In genomic region chr1:93961443-93961842, GRCh38 we compare ENCODE assay signal across 21 cellular contexts. TPM values are rescaled to one million over a fixed set of nuclear protein-coding genes. Genes with fewer than 3 reads are reported as not detected.
DNase-seq lines count a peak whose midpoint lies in the region; ATAC-seq and TF ChIP-seq lines count a peak whose summit lies in the region.
"Had no signal": no experiment of that assay in that cellular context is flagged by ENCODE, and none has a peak within 500 bp of the region (broad histone marks: within the 10 kb centered on the region; RNA-seq: fewer than 3 reads in every experiment).

No MANE protein-coding gene starts in this region.

- H3K27me3 Mint-ChIP-seq in GM23338 (ENCODE audit: insufficient read depth, low read depth, poor library complexity): peaks cover 1% of the 10 kb centered on the region
- peaks cover 12% of the 10 kb centered on the region for H3K27me3 Mint-ChIP-seq in brain
- H3K27me3 Mint-ChIP-seq in type B pancreatic cell: no peaks in the 10 kb centered on the region

- H3K4me3 Mint-ChIP-seq in GM23338 (no peak overlapping the region), brain (no peak overlapping the region), type B pancreatic cell (no peak overlapping the region)
- H3K4me3 Mint-ChIP-seq: B cell, CD14-positive monocyte had no signal

- no peaks in the 10 kb centered on the region for H3K4me1 Mint-ChIP-seq in GM23338
- H3K4me1 Mint-ChIP-seq in brain: peaks cover 5% of the 10 kb centered on the region
- peaks cover 4% of the 10 kb centered on the region for H3K4me1 Mint-ChIP-seq in type B pancreatic cell (ENCODE audit: unreplicated experiment)
- H3K4me1 Mint-ChIP-seq: B cell had no signal

- H3K4me3 ChIP-seq in GM23338 (no peak overlapping the region), hepatocyte (no peak overlapping the region)
- H3K4me3 ChIP-seq: A549, HAP-1, Peyer's patch, SJCRH30 had no signal

- H2AFZ ChIP-seq in GM23338 (0 out of 2 replicates have a peak overlapping the region, but pooled peaks have one; percentile 1), hepatocyte (no peak overlapping the region)

- H3K79me2 ChIP-seq in GM23338 (replicated peaks; ENCODE audit: insufficient read depth): no peaks in the 10 kb centered on the region
- H3K79me2 ChIP-seq in hepatocyte: no peaks in the 10 kb centered on the region

- H3K27ac Mint-ChIP-seq in GM23338: no peak overlapping the region
- peak overlapping the region in 3 of 5 experiments; percentile 16 to 90 (median 19) for H3K27ac Mint-ChIP-seq in brain
- peak overlapping the region; percentile 88 for H3K27ac Mint-ChIP-seq in type B pancreatic cell
- H3K27ac Mint-ChIP-seq: B cell, CD14-positive monocyte had no signal

- 94% methylated on average over 2 of the region's 2 CpGs for WGBS in hepatocyte (ENCODE audit: low lambda C conversion rate, missing lambda C conversion rate)

- H3K27ac ChIP-seq in GM23338 (ENCODE audit: low read depth): no peak overlapping the region
- H3K27ac ChIP-seq in hepatocyte: peak overlapping the region; percentile 74
- H3K27ac ChIP-seq: Peyer's patch, SJCRH30 had no signal

- H3K9me3 Mint-ChIP-seq in GM23338: no peaks in the 10 kb centered on the region; the same call in 2 of the 3 replicates
- H3K9me3 Mint-ChIP-seq in brain: peaks cover 4 to 14% (median 12%) of the 10 kb centered on the region in 5 experiments
- peaks cover 9% of the 10 kb centered on the region for H3K9me3 Mint-ChIP-seq in type B pancreatic cell

- ATAC-seq in GM23338 (no peak), GM19035 (IDR thresholded peaks at IDR 0.05; ENCODE audit: unreplicated experiment) (no peak), GM21528 (IDR thresholded peaks at IDR 0.05; ENCODE audit: low FRiP score, unreplicated experiment) (no peak)
- ATAC-seq: A549 had no signal

- H3K9me3 ChIP-seq in hepatocyte (ENCODE audit: low read depth): no peaks in the 10 kb centered on the region
- H3K9me3 ChIP-seq: HAP-1, SJCRH30 had no signal

- H3K9me2 ChIP-seq in GM23338 (ENCODE audit: insufficient read depth): 0 out of 2 replicates have a peak, but pooled peaks cover 8% of the 10 kb centered on the region
- H3K9me2 ChIP-seq in hepatocyte (replicated peaks; ENCODE audit: insufficient read depth): no peaks in the 10 kb centered on the region

- TF ChIP-seq CTCF in GM23338 (conservative IDR thresholded peaks at IDR 0.05; ENCODE audit: low read depth in 2 of 2): no peak
- no peak for TF ChIP-seq CTCF in brain (conservative IDR thresholded peaks at IDR 0.05)
- TF ChIP-seq CTCF in hepatocyte (IDR thresholded peaks at IDR 0.05; ENCODE audit: poor library complexity): no peak
- no peak for TF ChIP-seq CTCF in type B pancreatic cell (conservative IDR thresholded peaks at IDR 0.05)

- no peak overlapping the region for H3K4me2 ChIP-seq in GM23338
- H3K4me2 ChIP-seq in hepatocyte: no peak overlapping the region
- H3K4me2 ChIP-seq: A549 had no signal

- H4K20me1 ChIP-seq in GM23338 (replicated peaks; ENCODE audit: insufficient read depth) (no peaks in the 10 kb centered on the region), hepatocyte (ENCODE audit: insufficient read depth, poor library complexity, severe bottlenecking) (no peaks in the 10 kb centered on the region)

- no peaks in the 10 kb centered on the region for H3K4me1 ChIP-seq in GM23338 (ENCODE audit: insufficient read depth)
- H3K4me1 ChIP-seq in hepatocyte (ENCODE audit: insufficient read depth): peaks cover 13% of the 10 kb centered on the region
- H3K4me1 ChIP-seq: HAP-1, SJCRH30 had no signal

- DNase-seq in GM23338 (ENCODE audit: low spot score): no peak
- DNase-seq in hepatocyte (ENCODE audit: low spot score): no peak
- DNase-seq in type B pancreatic cell (ENCODE audit: extremely low spot score, unreplicated experiment): no peak
- DNase-seq in OCI-M1 (lab: John Stamatoyannopoulos, UW): no peak
- DNase-seq: EL; GF-D8; KG1; NCI-H1105; NCI-H146; NCI-H2029; NCI-H774; NK-92 treated with Interleukin-12 subunit alpha and Interleukin-12 subunit beta, amount 100 ng/mL, for 24 hours; Peyer's patch; SJCRH30 had no signal

- H3K36me3 Mint-ChIP-seq in GM23338 (ENCODE audit: low read depth) (no peaks in the 10 kb centered on the region; the same call in 2 of the 3 replicates), brain (no peaks in the 10 kb centered on the region), type B pancreatic cell (no peaks in the 10 kb centered on the region)
- H3K36me3 Mint-ChIP-seq: CD14-positive monocyte had no signal

- H3F3A ChIP-seq in GM23338 (replicated peaks; ENCODE audit: low read depth): no peaks in the 10 kb centered on the region

- H3K36me3 ChIP-seq in GM23338 (ENCODE audit: insufficient read depth) (no peaks in the 10 kb centered on the region), hepatocyte (replicated peaks; ENCODE audit: insufficient read depth, low read depth) (no peaks in the 10 kb centered on the region)
- H3K36me3 ChIP-seq: HAP-1, Peyer's patch, SJCRH30 had no signal

- H3K27me3 ChIP-seq in GM23338 (ENCODE audit: insufficient read depth) (no peaks in the 10 kb centered on the region), hepatocyte (no peaks in the 10 kb centered on the region)
- H3K27me3 ChIP-seq: Peyer's patch, SJCRH30 had no signal

TF ChIP-seq in GM23338, 12 proteins besides CTCF, POLR2A, EP300 and RAD21 (continues in another document):
- TF ChIP-seq ETS1 (IDR thresholded peaks at IDR 0.05): no peak
- no peak for TF ChIP-seq ZNF331 (CRISPR knock-in tag; IDR thresholded peaks at IDR 0.05; ENCODE audit: low read depth)
- TF ChIP-seq JUNB (IDR thresholded peaks at IDR 0.05; ENCODE audit: unreplicated experiment): no peak
- TF ChIP-seq REST (IDR thresholded peaks at IDR 0.05; ENCODE audit: unreplicated experiment): no peak
- no peak for TF ChIP-seq CREB1 (CRISPR knock-in tag; IDR thresholded peaks at IDR 0.05; ENCODE audit: low read depth)
- TF ChIP-seq EZH2 (IDR thresholded peaks at IDR 0.05; ENCODE audit: low read depth, unreplicated experiment): no peak
- TF ChIP-seq NANOG (IDR thresholded peaks at IDR 0.05; ENCODE audit: borderline replicate concordance): no peak
- TF ChIP-seq POLR2AphosphoS5 (IDR thresholded peaks at IDR 0.05; ENCODE audit: low read depth): no peak
- TF ChIP-seq STAT1 (IDR thresholded peaks at IDR 0.05; ENCODE audit: unreplicated experiment): no peak
- TF ChIP-seq ZNF114 (CRISPR knock-in tag; IDR thresholded peaks at IDR 0.05): no peak

RNA-seq across cellular contexts. Expression of gene GCLM, which starts 52.2 kb away (rescaled TPM):
- 11.7 and 12.8 TPM in 2 replicates for total RNA-seq in GM23338 (2014; rRNA removed; shearing (Covaris generic))
- polyA plus RNA-seq in GM23338 (2016; fragmentation: Nextera tagmentation; extraction: Ambion mirVana) (10.0 and 10.4 TPM in 2 replicates), brain (ENCODE audit: insufficient read depth, low read depth, low replicate concordance) (9.3 TPM), hepatocyte (14.4 and 15.3 TPM in 2 replicates)
- total RNA-seq in hepatocyte (10.7 and 12.8 TPM in 2 replicates), type B pancreatic cell (ENCODE audit: low replicate concordance) (16.6 and 34.2 TPM in 2 replicates)
